Comparison of ENCODE assay signal across 16 cellular contexts in genomic region chr3:159818399-159818798, GRCh38. TPM values are rescaled to one million over a fixed set of nuclear protein-coding genes. Genes with fewer than 3 reads are reported as not detected.
A peak's percentile ranks its signal among the peaks of the same experiment; 100 is the strongest.
DNase-seq lines count a peak whose midpoint lies in the region; TF ChIP-seq lines count a peak whose summit lies in the region.
"Had no signal": no experiment of that assay in that cellular context is flagged by ENCODE, and none has a peak within 500 bp of the region (broad histone marks: within the 10 kb centered on the region; RNA-seq: fewer than 3 reads in every experiment).

No MANE protein-coding gene starts in this region.

- H3K4me3 ChIP-seq in OCI-LY3 (ENCODE audit: low read length) (no peak overlapping the region), fibroblast of villous mesenchyme (ENCODE audit: low read depth, low read length) (no peak overlapping the region)
- H3K4me3 ChIP-seq: left lung, SJSA1 had no signal

- no peaks in the 10 kb centered on the region for H3K36me3 ChIP-seq in OCI-LY3 (replicated peaks; ENCODE audit: low read depth, low read length)
- H3K36me3 ChIP-seq: left lung had no signal

- no peaks in the 10 kb centered on the region for H4K20me1 ChIP-seq in OCI-LY3 (ENCODE audit: insufficient read depth, low read length)

- no peak for DNase-seq in fibroblast of villous mesenchyme (ENCODE audit: low read depth)
- DNase-seq in osteocyte (ENCODE audit: extremely low spot score, unreplicated experiment): no peak
- DNase-seq in midbrain (lab: John Stamatoyannopoulos, UW): no peak
- no peak for DNase-seq in NK-92 (lab: John Stamatoyannopoulos, UW; ENCODE audit: unreplicated experiment)
- no peak for DNase-seq in stimulated activated CD8-positive, alpha-beta memory T cell treated with anti-CD3 and anti-CD28 coated beads, Interleukin-4, amount 100 ng/mL, for 48 hours
- no peak for DNase-seq in CD1c-positive myeloid dendritic cell (ENCODE audit: extremely low spot score)
- DNase-seq: activated B cell treated with CpG ODN at 0.5 μM for 24 hours; activated T-cell treated with anti-CD3 and anti-CD28 coated beads, Interleukin-2, amount 50 U/mL, for 24 hours; CD4-positive, CD25-positive, alpha-beta regulatory T cell; effector CD8-positive, alpha-beta T cell; left lung; NCI-H1105; stimulated activated CD4-positive, alpha-beta T cell treated with anti-CD3 and anti-CD28 coated beads, Interleukin-4, amount 100 ng/mL, for 4 hours had no signal

- H3K9ac ChIP-seq in OCI-LY3 (ENCODE audit: low read length): no peak overlapping the region

- no peak overlapping the region for H3K27ac ChIP-seq in OCI-LY3 (ENCODE audit: low read length)
- H3K27ac ChIP-seq: left lung, SJSA1 had no signal

- no peaks in the 10 kb centered on the region for H3K9me3 ChIP-seq in OCI-LY3 (ENCODE audit: insufficient read depth, low read length)
- H3K9me3 ChIP-seq: left lung, SJSA1 had no signal

- H3K27ac Mint-ChIP-seq in osteocyte (ENCODE audit: unreplicated experiment): no peak overlapping the region
- H3K27ac Mint-ChIP-seq: activated B cell treated with CpG ODN at 0.5 μM for 24 hours; activated T-cell treated with anti-CD3 and anti-CD28 coated beads, Interleukin-2, amount 50 U/mL, for 24 hours; CD4-positive, CD25-positive, alpha-beta regulatory T cell had no signal

- H3K27me3 Mint-ChIP-seq in osteocyte (ENCODE audit: unreplicated experiment): no peaks in the 10 kb centered on the region

- H3K4me1 ChIP-seq in OCI-LY3 (ENCODE audit: low read length): peaks cover 7% of the 10 kb centered on the region; the same call in 1 of the 2 replicates

- no peaks in the 10 kb centered on the region for H3K9me3 Mint-ChIP-seq in osteocyte (ENCODE audit: unreplicated experiment)
- H3K9me3 Mint-ChIP-seq: activated B cell treated with CpG ODN at 0.5 μM for 24 hours; activated T-cell treated with anti-CD3 and anti-CD28 coated beads, Interleukin-2, amount 50 U/mL, for 24 hours had no signal

- peaks cover 35% of the 10 kb centered on the region for H3K4me1 Mint-ChIP-seq in osteocyte (ENCODE audit: unreplicated experiment)
- H3K4me1 Mint-ChIP-seq: CD4-positive, CD25-positive, alpha-beta regulatory T cell had no signal

- no peaks in the 10 kb centered on the region for H3K79me2 ChIP-seq in OCI-LY3 (ENCODE audit: low read length)

- TF ChIP-seq CTCF in GM12872 (IDR thresholded peaks at IDR 0.05; ENCODE audit: insufficient read depth, low read depth, low read length): peak; percentile 22; the same call in 1 of the 3 replicates
- TF ChIP-seq CTCF in OCI-LY3 (IDR thresholded peaks at IDR 0.05; ENCODE audit: low read depth, low read length): peak; percentile 26
- peak; percentile 24 for TF ChIP-seq CTCF in fibroblast of villous mesenchyme (IDR thresholded peaks at IDR 0.05; ENCODE audit: insufficient read depth, low read depth, low read length)
- peak; percentile 10 for TF ChIP-seq CTCF in osteocyte (IDR thresholded peaks at IDR 0.05)

- no peak overlapping the region for H3K4me2 ChIP-seq in OCI-LY3 (ENCODE audit: low read length)

- no peaks in the 10 kb centered on the region for H3K36me3 Mint-ChIP-seq in osteocyte (ENCODE audit: unreplicated experiment)
- H3K36me3 Mint-ChIP-seq: CD4-positive, CD25-positive, alpha-beta regulatory T cell had no signal

- no peak overlapping the region for H2AFZ ChIP-seq in OCI-LY3 (ENCODE audit: low read depth, low read length)

- no peaks in the 10 kb centered on the region for H3K27me3 ChIP-seq in OCI-LY3 (ENCODE audit: low read depth, low read length)
- H3K27me3 ChIP-seq: left lung, SJSA1 had no signal

- no peak overlapping the region for H3K4me3 Mint-ChIP-seq in osteocyte (ENCODE audit: unreplicated experiment)
- H3K4me3 Mint-ChIP-seq: activated B cell treated with CpG ODN at 0.5 μM for 24 hours; activated T-cell treated with anti-CD3 and anti-CD28 coated beads, Interleukin-2, amount 50 U/mL, for 24 hours; CD4-positive, CD25-positive, alpha-beta regulatory T cell had no signal

RNA-seq across cellular contexts. Expression of gene SCHIP1, which starts 21.3 kb away (rescaled TPM):
- 2.3 and 4.7 TPM in 2 replicates for total RNA-seq in fibroblast of villous mesenchyme
- 3.5 and 5.9 TPM in 2 replicates for total RNA-seq in osteocyte
- total RNA-seq: CD4-positive, CD25-positive, alpha-beta regulatory T cell had no signal
